ENCODE assay signal across 8 cellular contexts in genomic region chr19:11848200-11848593, GRCh38. TPM values are rescaled to one million over a fixed set of nuclear protein-coding genes. Genes with fewer than 3 reads are reported as not detected.
DNase-seq lines count a peak whose midpoint lies in the region; ATAC-seq and TF ChIP-seq lines count a peak whose summit lies in the region.

No MANE protein-coding gene starts in this region.

- H3K9ac ChIP-seq in adipocyte (ENCODE audit: low read length) = no peak overlapping the region

- TF ChIP-seq CTCF in right atrium auricular region (IDR thresholded peaks at IDR 0.05) (no peak), uterus (IDR thresholded peaks at IDR 0.05) (no peak), mucosa of descending colon (IDR thresholded peaks at IDR 0.05) (no peak)

- H3K4me3 ChIP-seq in right atrium auricular region (peak overlapping the region; percentile 50 to 71), adipocyte (ENCODE audit: low read length) (peak overlapping the region; percentile 78), mononuclear cell (ENCODE audit: low read length) (peak overlapping the region; percentile 55), uterus (peak overlapping the region; percentile 54 to 63), HAP-1 (no peak overlapping the region), mucosa of descending colon (no peak overlapping the region)

- H3K27ac ChIP-seq in right atrium auricular region (peak overlapping the region in 1 of 2 donors; percentile 18), uterus (no peak overlapping the region)

- H3K4me1 ChIP-seq in right atrium auricular region (peaks cover 0 to 13% of the 10 kb centered on the region in 2 donors), adipocyte (ENCODE audit: control insufficient read depth, insufficient read depth, low read length) (peaks cover 4% of the 10 kb centered on the region), mononuclear cell (ENCODE audit: insufficient read depth, low read length) (peaks cover 23% of the 10 kb centered on the region), uterus (no peaks in the 10 kb centered on the region), HAP-1 (no peaks in the 10 kb centered on the region), mucosa of descending colon (ENCODE audit: low read depth) (peaks cover 7% of the 10 kb centered on the region)

- intact Hi-C loops in left ventricle myocardium superior (cut with micrococcal nuclease) = no loop called here
- intact Hi-C loops in uterus (cut with DNase I; ENCODE audit: low total_unique reads) = no loop called here
- intact Hi-C loops in mucosa of descending colon (cut with DNase I, micrococcal nuclease) = no loop called here

- ATAC-seq in left ventricle myocardium superior (no peak), HG02759 (IDR thresholded peaks at IDR 0.05; ENCODE audit: unreplicated experiment) (no peak), mucosa of descending colon (no peak)

- H3K27me3 ChIP-seq in right atrium auricular region = no peaks in the 10 kb centered on the region
- H3K27me3 ChIP-seq in adipocyte (replicated peaks; ENCODE audit: control insufficient read depth, insufficient read depth, low read length) = no peaks in the 10 kb centered on the region
- no peaks in the 10 kb centered on the region for H3K27me3 ChIP-seq in mononuclear cell (ENCODE audit: insufficient read depth, low read length)
- no peaks in the 10 kb centered on the region for H3K27me3 ChIP-seq in uterus
- H3K27me3 ChIP-seq in HAP-1 (ENCODE audit: low read depth) = no peaks in the 10 kb centered on the region

- TF ChIP-seq POLR2A in uterus (IDR thresholded peaks at IDR 0.05) = no peak

- H3K36me3 ChIP-seq in right atrium auricular region (no peaks in the 10 kb centered on the region), adipocyte (ENCODE audit: control insufficient read depth, insufficient read depth, low read length, severe bottlenecking) (no peaks in the 10 kb centered on the region), uterus (no peaks in the 10 kb centered on the region), HAP-1 (replicated peaks) (no peaks in the 10 kb centered on the region), mucosa of descending colon (ENCODE audit: low read depth) (no peaks in the 10 kb centered on the region)

- in situ Hi-C loops in HAP-1 (cut with MboI; ENCODE audit: low sequenced_read_pairs) = no loop called here

- DNase-seq in right atrium auricular region (ENCODE audit: low spot score) (no peak), left ventricle myocardium superior (no peak), adipocyte (ENCODE audit: low read depth) (no peak), uterus (no peak), HAP-1 (ENCODE audit: low spot score in 2 of 2) (no peak), mucosa of descending colon (no peak)

- H3K9me3 ChIP-seq in right atrium auricular region = no peaks in the 10 kb centered on the region
- no peaks in the 10 kb centered on the region for H3K9me3 ChIP-seq in adipocyte (ENCODE audit: control insufficient read depth, low read length)
- no peaks in the 10 kb centered on the region for H3K9me3 ChIP-seq in mononuclear cell (ENCODE audit: low read depth, low read length)
- H3K9me3 ChIP-seq in uterus = no peaks in the 10 kb centered on the region
- 0 out of 2 replicates have a peak, but pooled peaks cover 4% of the 10 kb centered on the region for H3K9me3 ChIP-seq in HAP-1
- H3K9me3 ChIP-seq in mucosa of descending colon = no peaks in the 10 kb centered on the region

RNA-seq across cellular contexts. Expression of gene ZNF439, which starts 0.3 kb away (rescaled TPM):
- 1 to 10 TPM; 2.6 to 4.6 TPM for total RNA-seq in right atrium auricular region
- 3.7 TPM for total RNA-seq in left ventricle myocardium superior
- total RNA-seq in mononuclear cell = 4.8 TPM
- total RNA-seq in uterus = 10 to 100 TPM in 2 of 4 donors, 1 to 10 TPM in 2; 5.4 to 19.8 (median 11.0) TPM
- 10 to 100 TPM in 1 of 3 donors, 1 to 10 TPM in 2; 8.9 to 11.2 (median 9.6) TPM for total RNA-seq in mucosa of descending colon

RNA-seq across cellular contexts. Expression of gene ZNF440, which starts 34.1 kb away (rescaled TPM):
- 1 to 10 TPM; 3.4 to 4.5 TPM for total RNA-seq in right atrium auricular region
- total RNA-seq in left ventricle myocardium superior = 4.5 TPM
- 9.1 TPM for total RNA-seq in mononuclear cell
- 100 to 1,000 TPM in 1 of 4 donors, 10 to 100 TPM in 3; 18.5 to 139 (median 23.0) TPM for total RNA-seq in uterus
- 10 to 100 TPM; 31.9 to 36.9 (median 36.4) TPM for total RNA-seq in mucosa of descending colon

RNA-seq across cellular contexts. Expression of gene ZNF69, which starts 39.4 kb away (rescaled TPM):
- 1 to 10 TPM; 4.2 to 6.3 TPM for total RNA-seq in right atrium auricular region
- total RNA-seq in left ventricle myocardium superior = 4.0 TPM
- total RNA-seq in mononuclear cell = 2.3 TPM
- 10 to 100 TPM in 2 of 4 donors, 1 to 10 TPM in 2; 1.2 to 16.1 (median 10.7) TPM for total RNA-seq in uterus
- total RNA-seq in mucosa of descending colon = 10 to 100 TPM; 15.7 to 30.5 (median 23.4) TPM

RNA-seq across cellular contexts. Expression of gene ZNF491, which starts 49.9 kb away (rescaled TPM):
- 1 to 10 TPM; 1.6 to 6.2 TPM for total RNA-seq in right atrium auricular region
- 2.6 TPM for total RNA-seq in left ventricle myocardium superior
- total RNA-seq in mononuclear cell = 0.94 TPM
- 10 to 100 TPM in 1 of 4 donors, 1 to 10 TPM in 2, under 1 TPM in 1; 0.59 to 10.9 (median 4.2) TPM for total RNA-seq in uterus
- total RNA-seq in mucosa of descending colon = 1 to 10 TPM; 1.9 to 4.3 (median 2.8) TPM

Comparison
In these comparisons a context has a peak if more than half of its experiments do, and no peak if none do; other contexts are left out.
1. H3K4me3 ChIP-seq: peak in right atrium auricular region (2 of 2), adipocyte (single experiment), mononuclear cell (single experiment) and uterus (2 of 2); none in HAP-1 (single experiment) and mucosa of descending colon (single experiment).